In the genomic region with DNA sequence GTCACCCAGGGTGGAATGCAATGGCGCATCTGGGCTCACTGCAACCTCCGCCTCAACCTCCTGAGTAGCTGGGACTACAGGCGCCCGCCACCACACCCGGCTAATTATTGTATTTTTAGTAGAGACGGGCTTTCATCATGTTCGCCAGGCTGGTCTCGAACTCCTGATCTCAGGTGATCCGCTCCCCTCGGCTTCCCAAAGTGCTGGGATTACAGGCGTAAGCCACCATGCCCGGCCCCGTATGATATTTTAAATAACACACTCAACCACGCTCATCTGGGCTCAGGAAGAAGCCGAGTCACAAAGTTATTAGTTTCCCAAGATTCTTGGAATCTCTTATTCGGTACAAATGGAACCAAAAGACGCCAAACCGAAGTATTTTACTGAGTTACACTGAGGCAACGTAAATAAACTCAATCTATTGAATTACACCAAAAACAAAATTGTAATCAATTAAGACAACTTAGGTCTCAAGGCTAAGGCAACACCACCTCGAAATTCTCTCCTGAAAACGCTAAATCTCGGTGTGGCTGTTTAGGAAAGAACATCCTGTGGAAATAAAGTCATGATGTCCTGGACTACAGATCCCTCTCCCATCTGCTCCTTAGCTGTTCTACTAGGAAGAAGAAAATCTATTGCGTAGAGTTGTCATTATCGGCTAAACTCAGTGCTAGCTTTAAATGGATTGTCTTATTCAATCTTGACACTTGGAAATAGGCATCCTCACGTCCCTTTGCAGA, we compare ENCODE assay signal across 8 cellular contexts. TPM values are rescaled to one million over a fixed set of nuclear protein-coding genes. Genes with fewer than 3 reads are reported as not detected.
A peak's percentile ranks its signal among the peaks of the same experiment; 100 is the strongest.
DNase-seq lines count a peak whose midpoint lies in the region; ATAC-seq, FAIRE-seq and TF ChIP-seq lines count a peak whose summit lies in the region.

No MANE protein-coding gene starts in this region.

- H3K27me3 ChIP-seq in ascending aorta = no peaks in the 10 kb centered on the region
- no peaks in the 10 kb centered on the region for H3K27me3 ChIP-seq in suprapubic skin

- TF ChIP-seq CTCF in ascending aorta (IDR thresholded peaks at IDR 0.05) = no peak
- no peak for TF ChIP-seq CTCF in kidney (IDR thresholded peaks at IDR 0.05; ENCODE audit: borderline replicate concordance, extremely low read depth, insufficient read depth)
- no peak for TF ChIP-seq CTCF in suprapubic skin (IDR thresholded peaks at IDR 0.05)

- TF ChIP-seq EP300 in suprapubic skin (IDR thresholded peaks at IDR 0.05) = no peak

- H3K36me3 ChIP-seq in ascending aorta = peaks cover 0 to 10% of the 10 kb centered on the region in 2 donors
- H3K36me3 ChIP-seq in kidney (ENCODE audit: control insufficient read depth in 1 of 2, insufficient read depth in 2 of 2, low read length in 2 of 2) = no peaks in the 10 kb centered on the region
- peaks cover 9% of the 10 kb centered on the region for H3K36me3 ChIP-seq in suprapubic skin

- peak overlapping the region; percentile 87 to 92 for H3K27ac ChIP-seq in ascending aorta
- peak overlapping the region; percentile 92 to 96 for H3K27ac ChIP-seq in kidney (ENCODE audit: low read depth in 2 of 2, low read length in 2 of 2)
- H3K27ac ChIP-seq in suprapubic skin = peak overlapping the region; percentile 93

- intact Hi-C loops in ascending aorta (cut with DNase I) = loop anchor here (1.0 to 5.0 kb wide), 7 partner anchors 13 to 841 kb away; partner anchors contain the start of genes FRAT1, FRAT2, LCOR and PGAM1
- intact Hi-C loops in kidney (cut with DNase I) = no loop called here

- peak overlapping the region; percentile 51 to 76 for H3K4me3 ChIP-seq in ascending aorta
- H3K4me3 ChIP-seq in kidney (ENCODE audit: low read length in 2 of 2) = peak overlapping the region; percentile 81 to 98
- peak overlapping the region; percentile 97 for H3K4me3 ChIP-seq in suprapubic skin

- H3K4me3 Mint-ChIP-seq in stimulated activated naive CD8-positive, alpha-beta T cell treated with anti-CD3 and anti-CD28 coated beads, Interleukin-15, Interleukin-2, amounts not matched to agents 100 ng/mL and 50 ng/mL, for 24 hours = peak overlapping the region; percentile 99

- H3K9me3 ChIP-seq in ascending aorta = no peaks in the 10 kb centered on the region
- H3K9me3 ChIP-seq in kidney (ENCODE audit: control insufficient read depth in 1 of 2, low read length in 2 of 2) = no peaks in the 10 kb centered on the region
- H3K9me3 ChIP-seq in suprapubic skin = no peaks in the 10 kb centered on the region

- peak overlapping the region; percentile 63 to 88 for H3K9ac ChIP-seq in kidney (ENCODE audit: low read length in 2 of 2)

- no peak for FAIRE-seq in kidney (lab: Jason Lieb, UNC)

- H3K36me3 Mint-ChIP-seq in stimulated activated naive CD8-positive, alpha-beta T cell treated with anti-CD3 and anti-CD28 coated beads, Interleukin-15, Interleukin-2, amounts not matched to agents 100 ng/mL and 50 ng/mL, for 24 hours (ENCODE audit: low read depth) = peaks cover 22% of the 10 kb centered on the region

- H3K4me1 ChIP-seq in ascending aorta = peaks cover 0 to 7% of the 10 kb centered on the region in 2 donors
- H3K4me1 ChIP-seq in kidney (ENCODE audit: control insufficient read depth in 1 of 2, insufficient read depth in 1 of 2, low read depth in 1 of 2, low read length in 2 of 2) = peaks cover 0 to 4% of the 10 kb centered on the region in 2 donors
- H3K4me1 ChIP-seq in suprapubic skin = peaks cover 7% of the 10 kb centered on the region

- H3K4me1 Mint-ChIP-seq in stimulated activated naive CD8-positive, alpha-beta T cell treated with anti-CD3 and anti-CD28 coated beads, Interleukin-15, Interleukin-2, amounts not matched to agents 100 ng/mL and 50 ng/mL, for 24 hours (ENCODE audit: low read depth) = peaks cover 25% of the 10 kb centered on the region

- no peaks in the 10 kb centered on the region for H3K9me3 Mint-ChIP-seq in stimulated activated naive CD8-positive, alpha-beta T cell treated with anti-CD3 and anti-CD28 coated beads, Interleukin-15, Interleukin-2, amounts not matched to agents 100 ng/mL and 50 ng/mL, for 24 hours

- WGBS in suprapubic skin = 54% methylated on average over 25 of the region's 25 CpGs

- H3K27me3 Mint-ChIP-seq in stimulated activated naive CD8-positive, alpha-beta T cell treated with anti-CD3 and anti-CD28 coated beads, Interleukin-15, Interleukin-2, amounts not matched to agents 100 ng/mL and 50 ng/mL, for 24 hours = no peaks in the 10 kb centered on the region

- peak overlapping the region; percentile 91 for H3K27ac Mint-ChIP-seq in stimulated activated naive CD8-positive, alpha-beta T cell treated with anti-CD3 and anti-CD28 coated beads, Interleukin-15, Interleukin-2, amounts not matched to agents 100 ng/mL and 50 ng/mL, for 24 hours

- TF ChIP-seq POLR2A in suprapubic skin (IDR thresholded peaks at IDR 0.05) = no peak

- no peak for ATAC-seq in stimulated activated naive CD8-positive, alpha-beta T cell treated with anti-CD3 and anti-CD28 coated beads, Interleukin-15, Interleukin-2, amounts not matched to agents 100 U/mL and 50 U/mL, for 24 hours
- ATAC-seq in GM21717 (IDR thresholded peaks at IDR 0.05; ENCODE audit: unreplicated experiment) = no peak

- no peak for DNase-seq in stimulated activated naive CD8-positive, alpha-beta T cell treated with anti-CD3 and anti-CD28 coated beads, Interleukin-15, Interleukin-2, amounts not matched to agents 100 U/mL and 50 U/mL, for 24 hours
- DNase-seq in ascending aorta (ENCODE audit: low spot score in 2 of 2) = peak in 1 of 2 donors; percentile 55
- no peak for DNase-seq in kidney
- peak in 1 of 2 donors; percentile 55 for DNase-seq in suprapubic skin (ENCODE audit: low spot score in 2 of 2)
- DNase-seq in ureter (ENCODE audit: low spot score) = no peak
- no peak for DNase-seq in mucosa of gallbladder (ENCODE audit: low spot score)

RNA-seq across cellular contexts. Expression of gene ARHGAP19, which starts 0.9 kb away (rescaled TPM):
- total RNA-seq in ascending aorta (4.5 TPM), kidney (10.6 TPM), suprapubic skin (10 to 100 TPM in 3 of 4 donors, 1 to 10 TPM in 1; 8.0 to 12.8 (median 11.2) TPM), ureter (8.3 TPM), mucosa of gallbladder (10.9 TPM)
- 5.3 TPM for polyA plus RNA-seq in kidney (ENCODE audit: insufficient read depth, low read depth, low replicate concordance)

RNA-seq across cellular contexts. Expression of gene FRAT1, which starts 27.5 kb away (rescaled TPM):
- total RNA-seq in ascending aorta (5.2 TPM), kidney (7.0 TPM), suprapubic skin (1 to 10 TPM; 5.2 to 8.4 (median 7.2) TPM), ureter (2.9 TPM), mucosa of gallbladder (9.4 TPM)
- polyA plus RNA-seq in kidney (ENCODE audit: insufficient read depth, low read depth, low replicate concordance) = 2.1 TPM

RNA-seq across cellular contexts. Expression of gene FRAT2, which starts 43.0 kb away (rescaled TPM):
- total RNA-seq in ascending aorta (32.0 TPM), kidney (16.8 TPM), suprapubic skin (10 to 100 TPM; 30.9 to 58.0 (median 38.4) TPM), ureter (11.8 TPM), mucosa of gallbladder (18.6 TPM)
- polyA plus RNA-seq in kidney (ENCODE audit: insufficient read depth, low read depth, low replicate concordance) = 5.4 TPM
